Comparison of ENCODE assay signal across 16 cellular contexts in the genomic region with DNA sequence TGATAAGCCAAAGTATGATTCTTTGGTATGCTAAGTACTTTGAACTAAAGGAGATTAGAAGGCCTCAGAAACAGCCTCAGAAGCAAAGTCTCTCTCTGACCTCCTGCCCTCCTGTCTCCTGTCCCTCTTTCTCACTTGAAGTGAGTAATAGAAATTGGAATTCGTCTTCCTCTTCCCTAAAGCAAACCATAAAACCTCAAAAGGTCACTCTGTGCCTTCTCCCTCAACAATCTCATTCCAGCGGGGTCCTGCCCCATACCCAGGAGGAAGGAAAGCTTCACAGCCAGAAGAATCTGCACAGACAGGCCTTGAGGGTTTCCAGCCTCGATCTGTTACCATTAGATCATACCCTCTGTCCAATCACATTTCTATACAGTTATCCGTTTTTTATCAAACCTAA.
DNase-seq lines count a peak whose midpoint lies in the region; ATAC-seq and TF ChIP-seq lines count a peak whose summit lies in the region.
"Had no signal": no experiment of that assay in that cellular context is flagged by ENCODE, and none has a peak within 500 bp of the region (broad histone marks: within the 10 kb centered on the region; RNA-seq: fewer than 3 reads in every experiment).

No MANE protein-coding gene starts in this region.

- ATAC-seq in lung (ENCODE audit: insufficient read depth, low FRiP score) (peak; percentile 58), HG02571 (IDR thresholded peaks at IDR 0.05; ENCODE audit: unreplicated experiment) (no peak)
- ATAC-seq: heart right ventricle, right lobe of liver, Right ventricle myocardium inferior, WTC11 had no signal

- DNase-seq in BJ (ENCODE audit: low read depth): peak; percentile 14
- peak; percentile 97 for DNase-seq in NCI-H226
- DNase-seq in choroid plexus epithelial cell (ENCODE audit: low read depth): peak; percentile 96
- DNase-seq in lung (ENCODE audit: low spot score): no peak
- no peak for DNase-seq in cerebellar nuclear complex (lab: John Stamatoyannopoulos, UW)
- no peak for DNase-seq in head of caudate nucleus
- DNase-seq in NK-92 treated with Interleukin-12 subunit alpha and Interleukin-12 subunit beta, amount 100 ng/mL, for 24 hours (lab: John Stamatoyannopoulos, UW): no peak
- DNase-seq: heart right ventricle, Kasumi-1, midbrain, right lobe of liver, tibial artery had no signal

- H3K4me3 ChIP-seq in BJ (ENCODE audit: low read depth, low read length): no peak overlapping the region
- H3K4me3 ChIP-seq in choroid plexus epithelial cell (ENCODE audit: low read depth, low read length): no peak overlapping the region
- no peak overlapping the region for H3K4me3 ChIP-seq in lung
- H3K4me3 ChIP-seq: BLaER1 treated with 17β-estradiol and CSF1 and Interleukin-3, amounts not matched to agents 10 nM and 100 nM; heart right ventricle; right lobe of liver; tibial artery had no signal

- POLR2A ChIA-PET in BJ (lab: Charles Lee): no interaction called here

- H3K36me3 ChIP-seq in BJ (ENCODE audit: control insufficient read depth, insufficient read depth, low read length) (no peaks in the 10 kb centered on the region), lung (ENCODE audit: control insufficient read depth in 2 of 2, insufficient read depth in 2 of 2, low read length in 2 of 2) (no peaks in the 10 kb centered on the region)
- H3K36me3 ChIP-seq: BLaER1 treated with 17β-estradiol and CSF1 and Interleukin-3, amounts not matched to agents 10 nM and 100 nM; heart right ventricle; right lobe of liver; tibial artery had no signal

- intact Hi-C loops in head of caudate nucleus (cut with DNase I): no loop called here

- CTCF ChIA-PET in BJ (lab: Yijun Ruan, JAX): interaction anchor here (2.0 kb wide), 1 partner anchor 25 kb away, joined by 6 read pairs; no protein-coding TSS in a partner anchor

- no peak for TF ChIP-seq CTCF in BJ (IDR thresholded peaks at IDR 0.05; ENCODE audit: insufficient read depth, low read depth, low read length)
- no peak for TF ChIP-seq CTCF in choroid plexus epithelial cell (conservative IDR thresholded peaks at IDR 0.05; ENCODE audit: low read depth, low read length)
- TF ChIP-seq CTCF in lung (IDR thresholded peaks at IDR 0.05; ENCODE audit: control extremely low read depth, extremely low read depth): no peak

- WGBS in lung, 2 donors: 50 to 73% methylated on average over 4 of the region's 4 CpGs

- H3K9me3 ChIP-seq in lung (ENCODE audit: control insufficient read depth in 2 of 2, insufficient read depth in 1 of 2, low read length in 1 of 2): no peaks in the 10 kb centered on the region
- H3K9me3 ChIP-seq: BLaER1 treated with 17β-estradiol and CSF1 and Interleukin-3, amounts not matched to agents 10 nM and 100 nM; heart right ventricle; right lobe of liver; tibial artery had no signal

- H3K4me1 ChIP-seq in lung (ENCODE audit: control insufficient read depth in 2 of 2, insufficient read depth in 2 of 2, low read length in 2 of 2): no peaks in the 10 kb centered on the region
- H3K4me1 ChIP-seq: BLaER1 treated with 17β-estradiol and CSF1 and Interleukin-3, amounts not matched to agents 10 nM and 100 nM; heart right ventricle; right lobe of liver had no signal

- H3K27ac ChIP-seq in lung (ENCODE audit: low read depth in 1 of 2, low read length in 1 of 2): no peak overlapping the region
- H3K27ac ChIP-seq: BLaER1 treated with 17β-estradiol and CSF1 and Interleukin-3, amounts not matched to agents 10 nM and 100 nM; heart right ventricle; right lobe of liver; tibial artery had no signal

- H3K27me3 ChIP-seq in BJ (ENCODE audit: control insufficient read depth, insufficient read depth, low read length) (no peaks in the 10 kb centered on the region), lung (ENCODE audit: control insufficient read depth, insufficient read depth) (no peaks in the 10 kb centered on the region)
- H3K27me3 ChIP-seq: BLaER1 treated with 17β-estradiol and CSF1 and Interleukin-3, amounts not matched to agents 10 nM and 100 nM; heart right ventricle; right lobe of liver; tibial artery had no signal

Comparison
In these comparisons a context has a peak if more than half of its experiments do, and no peak if none do; other contexts are left out.
1. DNase-seq: peak in BJ (single experiment), NCI-H226 (single experiment) and choroid plexus epithelial cell (single experiment); none in lung (single experiment), cerebellar nuclear complex (0 of 2), head of caudate nucleus (0 of 42) and NK-92 treated with Interleukin-12 subunit alpha and Interleukin-12 subunit beta, amount 100 ng/mL, for 24 hours (single experiment).